Comparison of ENCODE assay signal across 16 cellular contexts in the genomic region with DNA sequence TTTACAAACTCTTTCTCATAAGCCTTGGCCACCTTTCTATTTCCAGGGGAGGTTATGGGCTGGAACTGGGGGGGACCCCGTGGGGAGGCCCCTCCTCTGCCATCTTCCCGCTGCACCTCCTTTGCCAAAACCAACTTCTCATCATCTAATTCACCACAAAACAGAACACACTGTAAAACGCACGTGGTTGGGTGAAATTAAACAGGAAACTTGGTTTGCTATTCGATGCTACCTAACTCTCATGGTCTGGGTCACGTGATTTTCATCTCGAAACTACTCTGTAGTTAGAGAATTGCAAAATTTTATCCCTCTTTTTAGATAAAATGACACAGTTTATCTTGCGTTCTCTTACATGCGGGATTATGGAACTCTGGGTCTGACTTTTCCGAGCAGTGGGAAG.
A peak's percentile ranks its signal among the peaks of the same experiment; 100 is the strongest.
DNase-seq lines count a peak whose midpoint lies in the region; ATAC-seq and TF ChIP-seq lines count a peak whose summit lies in the region.
"Had no signal": no experiment of that assay in that cellular context is flagged by ENCODE, and none has a peak within 500 bp of the region (broad histone marks: within the 10 kb centered on the region; RNA-seq: fewer than 3 reads in every experiment).

No MANE protein-coding gene starts in this region.

- H3K4me1 Mint-ChIP-seq in immature natural killer cell (peaks cover 23 to 48% of the 10 kb centered on the region in 2 donors), nephron progenitor cell (peaks cover 51% of the 10 kb centered on the region)

- H3K4me3 Mint-ChIP-seq in immature natural killer cell = peak overlapping the region in 1 of 5 donors; percentile 19
- no peak overlapping the region for H3K4me3 Mint-ChIP-seq in nephron progenitor cell
- H3K4me3 Mint-ChIP-seq: CD4-positive, CD25-positive, alpha-beta regulatory T cell; CD8-positive, alpha-beta memory T cell had no signal

- TF ChIP-seq POLR2A in spleen (IDR thresholded peaks at IDR 0.05) = no peak

- H3F3A ChIP-seq in Loucy (ENCODE audit: low read depth) = no peaks in the 10 kb centered on the region

- no peaks in the 10 kb centered on the region for H4K20me1 ChIP-seq in Loucy (ENCODE audit: insufficient read depth, low read length, poor library complexity, severe bottlenecking)

- H3K27me3 Mint-ChIP-seq in immature natural killer cell (ENCODE audit: low read depth in 3 of 3) = peaks cover 6 to 19% (median 17%) of the 10 kb centered on the region in 3 donors
- no peaks in the 10 kb centered on the region for H3K27me3 Mint-ChIP-seq in nephron progenitor cell (ENCODE audit: low read depth, poor library complexity)
- H3K27me3 Mint-ChIP-seq: CD4-positive, CD25-positive, alpha-beta regulatory T cell had no signal

- H3K36me3 Mint-ChIP-seq in immature natural killer cell = peaks cover 11 to 14% (median 11%) of the 10 kb centered on the region in 3 donors
- H3K36me3 Mint-ChIP-seq in nephron progenitor cell (ENCODE audit: low read depth) = peaks cover 72% of the 10 kb centered on the region

- no peaks in the 10 kb centered on the region for H3K9me2 ChIP-seq in Loucy (replicated peaks; ENCODE audit: low read depth, low read length)

- H3K4me1 ChIP-seq in Loucy (ENCODE audit: insufficient read depth, low read length, poor library complexity, severe bottlenecking) (peaks cover 14% of the 10 kb centered on the region), spleen (no peaks in the 10 kb centered on the region)

- H3K4me2 ChIP-seq in Loucy (ENCODE audit: low read depth, low read length, poor library complexity, severe bottlenecking) = peak overlapping the region; percentile 62

- H3K79me2 ChIP-seq in Loucy (ENCODE audit: insufficient read depth, low read length) = no peaks in the 10 kb centered on the region

- H3K27ac ChIP-seq in spleen = no peak overlapping the region
- H3K27ac ChIP-seq: GM23248, HL-60 had no signal

- H3K9me3 ChIP-seq in Loucy (ENCODE audit: insufficient read depth, low read depth, low read length) (no peaks in the 10 kb centered on the region), spleen (no peaks in the 10 kb centered on the region)
- H3K9me3 ChIP-seq: BE2C, Caco-2, HAP-1 had no signal

- peak overlapping the region in 1 of 6 donors; percentile 41 for H3K27ac Mint-ChIP-seq in immature natural killer cell
- peak overlapping the region; percentile 22 for H3K27ac Mint-ChIP-seq in nephron progenitor cell
- H3K27ac Mint-ChIP-seq: CD8-positive, alpha-beta memory T cell had no signal

- H3K27me3 ChIP-seq in Loucy (ENCODE audit: insufficient read depth, low read length, poor library complexity, severe bottlenecking) (no peaks in the 10 kb centered on the region), spleen (replicated peaks in 1 of 7) (no peaks in the 10 kb centered on the region)
- H3K27me3 ChIP-seq: BE2C had no signal

- peak overlapping the region; percentile 64 for H2AFZ ChIP-seq in Loucy (ENCODE audit: low read length)
- H2AFZ ChIP-seq: GM23248 had no signal

- no peak overlapping the region for H3K9ac ChIP-seq in Loucy (ENCODE audit: low read depth, low read length, poor library complexity, severe bottlenecking)
- H3K9ac ChIP-seq: GM23248 had no signal

- H3K9me3 Mint-ChIP-seq in immature natural killer cell (peaks cover 1 to 7% (median 4%) of the 10 kb centered on the region in 6 donors), nephron progenitor cell (no peaks in the 10 kb centered on the region)

- intact Hi-C loops in spleen (cut with DNase I; ENCODE audit: low total_unique reads) = no loop called here

- WGBS in spleen, 5 donors = 67 to 78% (median 74%) methylated on average over 10 of the region's 10 CpGs

- no peak for ATAC-seq in HG02970 (IDR thresholded peaks at IDR 0.05; ENCODE audit: low FRiP score, unreplicated experiment)

- TF ChIP-seq CTCF in Loucy (conservative IDR thresholded peaks at IDR 0.05; ENCODE audit: low read length) = no peak
- no peak for TF ChIP-seq CTCF in nephron progenitor cell (IDR thresholded peaks at IDR 0.05)
- TF ChIP-seq CTCF in spleen (IDR thresholded peaks at IDR 0.05 in 8 of 11, conservative IDR thresholded peaks at IDR 0.05 in 3 of 11) = no peak

- H3K36me3 ChIP-seq in Loucy (ENCODE audit: insufficient read depth, low read length) (no peaks in the 10 kb centered on the region), spleen (peaks cover 0 to 51% (median 3%) of the 10 kb centered on the region in 6 donors)
- H3K36me3 ChIP-seq: BE2C had no signal

- H3K4me3 ChIP-seq in Loucy (ENCODE audit: low read length, poor library complexity, severe bottlenecking) = peak overlapping the region; percentile 19
- H3K4me3 ChIP-seq in spleen = no peak overlapping the region
- H3K4me3 ChIP-seq: GM23248, HAP-1 had no signal

- DNase-seq in immature natural killer cell (peak; percentile 36 to 48 (median 42)), nephron progenitor cell (no peak), spleen (peak; percentile 14), NCI-H2196 (lab: John Stamatoyannopoulos, UW; ENCODE audit: unreplicated experiment) (no peak), mesenteric fat pad (ENCODE audit: low spot score) (no peak)
- DNase-seq: ACHN; BE2C; C1 segment of cervical spinal cord; Caco-2; CD4-positive, CD25-positive, alpha-beta regulatory T cell; GM23248 had no signal

Comparison
In these comparisons a context has a peak if more than half of its experiments do, and no peak if none do; other contexts are left out.
1. DNase-seq: peak in immature natural killer cell (3 of 3) and spleen (single experiment); none in nephron progenitor cell (single experiment), NCI-H2196 (single experiment) and mesenteric fat pad (single experiment).